10 cellular contexts compared by ENCODE assay signal in the genomic region with DNA sequence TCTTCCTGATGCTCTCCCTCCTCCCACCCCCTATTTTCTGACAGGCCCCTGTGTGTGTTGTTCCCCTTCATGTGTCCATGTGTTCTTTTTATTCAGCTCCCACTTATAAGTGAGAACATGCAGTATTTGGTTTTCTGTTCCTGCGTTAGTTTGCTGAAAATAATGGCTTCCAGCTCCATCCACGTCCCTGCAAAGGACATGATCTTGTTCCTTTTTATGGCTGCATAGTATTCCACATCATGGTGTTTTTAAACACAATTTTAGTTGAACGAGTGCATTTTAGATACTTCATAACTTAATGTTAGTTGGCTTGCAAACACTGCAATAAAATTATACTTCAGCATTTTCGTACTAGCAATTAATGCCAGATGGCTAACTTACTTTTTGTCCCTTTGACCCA. TPM values are rescaled to one million over a fixed set of nuclear protein-coding genes. Genes with fewer than 3 reads are reported as not detected.
"Had no signal": no experiment of that assay in that cellular context is flagged by ENCODE, and none has a peak within 500 bp of the region (broad histone marks: within the 10 kb centered on the region; RNA-seq: fewer than 3 reads in every experiment).

No MANE protein-coding gene starts in this region.

- H3K9ac ChIP-seq: KMS-11 had no signal

- ATAC-seq: HepG2 had no signal

- DNase-seq: IMR-90, KBM-7, KG1 had no signal

- FAIRE-seq: HepG2, HTR-8/SVneo had no signal

- H3K4me2 ChIP-seq: KMS-11 had no signal

- H3K4me3 Mint-ChIP-seq: IgD-negative memory B cell had no signal

- H3K27ac ChIP-seq: HL-60, KMS-11 had no signal

- H3K27ac Mint-ChIP-seq: IgD-negative memory B cell had no signal

RNA-seq across cellular contexts. Expression of gene COL9A1, which starts 28.5 kb away (rescaled TPM):
- total RNA-seq: HepG2, HT-29, HT1080, IMR-90 had no signal
- polyA plus RNA-seq: IgD-negative memory B cell, IMR-90 had no signal
